Comparison of ENCODE assay signal across 9 cellular contexts in genomic region chr2:151947524-151948165, GRCh38.
DNase-seq lines count a peak whose midpoint lies in the region; ATAC-seq and TF ChIP-seq lines count a peak whose summit lies in the region.
"Had no signal": no experiment of that assay in that cellular context is flagged by ENCODE, and none has a peak within 500 bp of the region (broad histone marks: within the 10 kb centered on the region; RNA-seq: fewer than 3 reads in every experiment).

No MANE protein-coding gene starts in this region.

- peaks cover 14% of the 10 kb centered on the region for H3K4me1 Mint-ChIP-seq in activated B cell treated with CpG ODN at 0.5 μM for 24 hours

- peaks cover 9% of the 10 kb centered on the region; the same call in 1 of the 2 replicates for H3K4me1 ChIP-seq in iPS-20b (ENCODE audit: insufficient read depth, low read length)
- peaks cover 0 to 33% (median 24%) of the 10 kb centered on the region in 4 donors for H3K4me1 ChIP-seq in tibial artery

- TF ChIP-seq CTCF in activated B cell treated with CpG ODN at 0.5 μM for 24 hours (IDR thresholded peaks at IDR 0.05) (no peak), tibial artery (IDR thresholded peaks at IDR 0.05) (no peak)

- peak overlapping the region; percentile 3 for H3K27ac Mint-ChIP-seq in activated B cell treated with CpG ODN at 0.5 μM for 24 hours
- H3K27ac Mint-ChIP-seq: activated naive CD8-positive, alpha-beta T cell treated with anti-CD3 and anti-CD28 coated beads, Interleukin-2, amount 10 ng/mL, durations not matched to agents 7 days and 5 days had no signal

- H3K4me3 Mint-ChIP-seq in activated B cell treated with CpG ODN at 0.5 μM for 24 hours = peak overlapping the region; percentile 72
- H3K4me3 Mint-ChIP-seq: activated naive CD8-positive, alpha-beta T cell treated with anti-CD3 and anti-CD28 coated beads, Interleukin-2, amount 10 ng/mL, durations not matched to agents 7 days and 5 days had no signal

- no peaks in the 10 kb centered on the region for H3K36me3 Mint-ChIP-seq in activated B cell treated with CpG ODN at 0.5 μM for 24 hours (ENCODE audit: low read depth)
- H3K36me3 Mint-ChIP-seq: activated naive CD8-positive, alpha-beta T cell treated with anti-CD3 and anti-CD28 coated beads, Interleukin-2, amount 10 ng/mL, durations not matched to agents 7 days and 5 days had no signal

- DNase-seq in G401 (ENCODE audit: low spot score) = peak; percentile 79
- no peak for DNase-seq in activated B cell treated with CpG ODN at 0.5 μM for 24 hours
- DNase-seq in tibial artery = peak; percentile 60 to 85
- no peak for DNase-seq in activated gamma-delta T cell treated with Interleukin-2 at 50 U/mL for 16 hours
- no peak for DNase-seq in dedifferentiated amniotic fluid mesenchymal stem cell (ENCODE audit: extremely low spot score)
- DNase-seq in kidney glomerular epithelial cell (lab: John Stamatoyannopoulos, UW) = no peak
- DNase-seq: activated naive CD8-positive, alpha-beta T cell treated with anti-CD3 and anti-CD28 coated beads, Interleukin-2, amount 10 ng/mL, durations not matched to agents 7 days and 5 days had no signal

- ATAC-seq in HG02973 (IDR thresholded peaks at IDR 0.05; ENCODE audit: unreplicated experiment) (peak; percentile 17), activated B cell treated with CpG ODN at 0.5 μM for 24 hours (ENCODE audit: low read depth) (peak; percentile 7)

- H3K9me3 ChIP-seq in iPS-20b (ENCODE audit: insufficient read depth, low read depth, low read length) = peaks cover 7% of the 10 kb centered on the region; the same call in 1 of the 2 replicates
- peaks cover 0 to 3% (median 0%) of the 10 kb centered on the region in 3 donors for H3K9me3 ChIP-seq in tibial artery

- intact Hi-C loops in activated B cell treated with CpG ODN at 0.5 μM for 24 hours (cut with micrococcal nuclease) = loop anchor here (5.0 kb wide), 1 partner anchor 120 kb away; the partner anchor contains the start of gene ARL5A
- intact Hi-C loops in tibial artery (cut with DNase I; ENCODE audit: low total_unique reads) = no loop called here

- peaks cover 8% of the 10 kb centered on the region for H3K9me3 Mint-ChIP-seq in activated B cell treated with CpG ODN at 0.5 μM for 24 hours

- H3K27me3 Mint-ChIP-seq in activated B cell treated with CpG ODN at 0.5 μM for 24 hours = peaks cover 6% of the 10 kb centered on the region

- CTCF ChIA-PET in activated B cell treated with CpG ODN at 0.5 μM for 24 hours (lab: Charles Lee) = interaction anchor here (0.5 to 1.3 kb wide), 4 partner anchors 11 to 120 kb away, joined by 3 to 4 read pairs (median 3); no protein-coding TSS in a partner anchor

- POLR2A ChIA-PET in activated B cell treated with CpG ODN at 0.5 μM for 24 hours (lab: Charles Lee) = no interaction called here

- no peak overlapping the region for H3K9ac ChIP-seq in iPS-20b (ENCODE audit: low read depth, low read length)

- H3K36me3 ChIP-seq in iPS-20b (ENCODE audit: insufficient read depth, low read depth, low read length) = no peaks in the 10 kb centered on the region
- H3K36me3 ChIP-seq in tibial artery = no peaks in the 10 kb centered on the region

- in situ Hi-C loops in G401 (cut with HindIII; ENCODE audit: low sequenced_read_pairs) = no loop called here

- no peaks in the 10 kb centered on the region for H3K27me3 ChIP-seq in iPS-20b (ENCODE audit: insufficient read depth, low read length)
- H3K27me3 ChIP-seq in tibial artery = no peaks in the 10 kb centered on the region

- no peak overlapping the region for H3K27ac ChIP-seq in iPS-20b (ENCODE audit: low read length)
- H3K27ac ChIP-seq in tibial artery = peak overlapping the region; percentile 41 to 75

- H3K4me3 ChIP-seq in iPS-20b (ENCODE audit: low read length) (peak overlapping the region; percentile 63), tibial artery (peak overlapping the region; percentile 44 to 47)

Comparison
In these comparisons a context has a peak if more than half of its experiments do, and no peak if none do; other contexts are left out.
1. DNase-seq: peak in G401 (single experiment) and tibial artery (2 of 2); none in activated B cell treated with CpG ODN at 0.5 μM for 24 hours (single experiment), activated gamma-delta T cell treated with Interleukin-2 at 50 U/mL for 16 hours (single experiment), dedifferentiated amniotic fluid mesenchymal stem cell (single experiment) and kidney glomerular epithelial cell (single experiment).